ENCODE assay signal across 20 cellular contexts in genomic region chr7:1316086-1316485, GRCh38.
DNase-seq lines count a peak whose midpoint lies in the region; ATAC-seq and TF ChIP-seq lines count a peak whose summit lies in the region.
"Had no signal": no experiment of that assay in that cellular context is flagged by ENCODE, and none has a peak within 500 bp of the region (broad histone marks: within the 10 kb centered on the region; RNA-seq: fewer than 3 reads in every experiment).

No MANE protein-coding gene starts in this region.

- no peak overlapping the region for H3K9ac ChIP-seq in SK-N-SH

- TF ChIP-seq POLR2A in spleen (IDR thresholded peaks at IDR 0.05) (no peak), tibial nerve (IDR thresholded peaks at IDR 0.05) (no peak)

- H3K27me3 Mint-ChIP-seq in CD14-positive monocyte (ENCODE audit: low read depth in 3 of 3) (peaks cover 4 to 12% (median 7%) of the 10 kb centered on the region in 3 donors), nephron progenitor cell (ENCODE audit: low read depth, poor library complexity) (peaks cover 3% of the 10 kb centered on the region)
- H3K27me3 Mint-ChIP-seq: CD4-positive, CD25-positive, alpha-beta regulatory T cell had no signal

- H3K9me3 ChIP-seq in SK-N-SH (no peaks in the 10 kb centered on the region), spleen (peaks cover 0 to 9% (median 0%) of the 10 kb centered on the region in 8 donors), tibial nerve (peaks cover 0 to 18% (median 0%) of the 10 kb centered on the region in 4 donors)
- H3K9me3 ChIP-seq: A549, HAP-1 had no signal

- H3K36me3 ChIP-seq in SK-N-SH (replicated peaks in 1 of 2; ENCODE audit: control insufficient read depth in 1 of 2, insufficient read depth in 2 of 2, low read length in 1 of 2) (no peaks in the 10 kb centered on the region), spleen (no peaks in the 10 kb centered on the region), tibial nerve (no peaks in the 10 kb centered on the region)
- H3K36me3 ChIP-seq: HAP-1 had no signal

- 32% methylated on average over 10 of the region's 10 CpGs for WGBS in SK-N-SH (ENCODE audit: low lambda C conversion rate)
- WGBS in spleen, 5 donors = 71 to 78% (median 73%) methylated on average over 10 of the region's 10 CpGs
- WGBS in tibial nerve, 2 donors = 70 to 71% methylated on average over 10 of the region's 10 CpGs

- H3K27me3 ChIP-seq in SK-N-SH (ENCODE audit: insufficient read depth) = peaks cover 84% of the 10 kb centered on the region
- peaks cover 0 to 49% (median 0%) of the 10 kb centered on the region in 7 donors for H3K27me3 ChIP-seq in spleen (replicated peaks in 1 of 7)
- H3K27me3 ChIP-seq in tibial nerve = peaks cover under 1 to 31% of the 10 kb centered on the region in 2 donors

- POLR2A ChIA-PET in SK-N-SH (lab: Yijun Ruan, JAX) = interaction anchor here (0.6 kb wide), 1 partner anchor 96 kb away, joined by 5 read pairs; no protein-coding TSS in a partner anchor

- no peaks in the 10 kb centered on the region for H4K20me1 ChIP-seq in SK-N-SH (ENCODE audit: insufficient read depth)

- intact Hi-C loops in CD14-positive monocyte (cut with micrococcal nuclease) (no loop called here), spleen (cut with DNase I; ENCODE audit: low total_unique reads) (no loop called here)

- no peak overlapping the region for H3K4me3 ChIP-seq in SK-N-SH (ENCODE audit: low read depth in 2 of 2, low read length in 1 of 2)
- no peak overlapping the region for H3K4me3 ChIP-seq in spleen
- no peak overlapping the region for H3K4me3 ChIP-seq in tibial nerve
- H3K4me3 ChIP-seq: A549, GM12878, HAP-1 had no signal

- TF ChIP-seq RAD21 in SK-N-SH (IDR thresholded peaks at IDR 0.05; ENCODE audit: low read length) = no peak

- TF ChIP-seq CTCF in SK-N-SH (IDR thresholded peaks at IDR 0.05) = no peak
- TF ChIP-seq CTCF in CD14-positive monocyte (IDR thresholded peaks at IDR 0.05) = no peak
- TF ChIP-seq CTCF in nephron progenitor cell (IDR thresholded peaks at IDR 0.05) = no peak
- TF ChIP-seq CTCF in spleen (IDR thresholded peaks at IDR 0.05 in 8 of 11, conservative IDR thresholded peaks at IDR 0.05 in 3 of 11) = no peak
- TF ChIP-seq CTCF in tibial nerve (IDR thresholded peaks at IDR 0.05) = no peak

- no peaks in the 10 kb centered on the region for H3K4me1 ChIP-seq in SK-N-SH (ENCODE audit: control insufficient read depth in 1 of 2, insufficient read depth in 2 of 2, low read depth in 1 of 2, low read length in 1 of 2)
- no peaks in the 10 kb centered on the region for H3K4me1 ChIP-seq in spleen
- peaks cover 0 to under 1% (median 0%) of the 10 kb centered on the region in 4 donors for H3K4me1 ChIP-seq in tibial nerve
- H3K4me1 ChIP-seq: A549, HAP-1 had no signal

- no peak overlapping the region for H3K4me2 ChIP-seq in SK-N-SH
- H3K4me2 ChIP-seq: A549 had no signal

- H3K4me3 Mint-ChIP-seq in CD14-positive monocyte (no peak overlapping the region), nephron progenitor cell (no peak overlapping the region)
- H3K4me3 Mint-ChIP-seq: CD4-positive, CD25-positive, alpha-beta regulatory T cell; CD8-positive, alpha-beta memory T cell had no signal

- no peaks in the 10 kb centered on the region for H3K79me2 ChIP-seq in SK-N-SH (ENCODE audit: insufficient read depth)

- ATAC-seq in SK-N-SH treated with all-trans-retinoic acid at 6 μM for 48 hours (no peak), HG02678 (IDR thresholded peaks at IDR 0.05; ENCODE audit: unreplicated experiment) (no peak)
- ATAC-seq: A549, GM12878 had no signal

- TF ChIP-seq EP300 in SK-N-SH (IDR thresholded peaks at IDR 0.05; ENCODE audit: borderline replicate concordance in 1 of 2, low read depth in 1 of 2, low read length in 1 of 2) (no peak), tibial nerve (IDR thresholded peaks at IDR 0.05) (no peak)

- H3K9me3 Mint-ChIP-seq in CD14-positive monocyte (peaks cover 0 to 8% (median 2%) of the 10 kb centered on the region in 7 donors), nephron progenitor cell (no peaks in the 10 kb centered on the region)
- H3K9me3 Mint-ChIP-seq: CD4-positive, CD25-positive, alpha-beta regulatory T cell; CD8-positive, alpha-beta memory T cell had no signal

- no peak overlapping the region for H3K27ac Mint-ChIP-seq in CD14-positive monocyte
- peak overlapping the region; percentile 26 for H3K27ac Mint-ChIP-seq in nephron progenitor cell
- H3K27ac Mint-ChIP-seq: CD4-positive, CD25-positive, alpha-beta regulatory T cell; CD8-positive, alpha-beta memory T cell had no signal

- H3K36me3 Mint-ChIP-seq in CD14-positive monocyte (no peaks in the 10 kb centered on the region), nephron progenitor cell (ENCODE audit: low read depth) (no peaks in the 10 kb centered on the region)
- H3K36me3 Mint-ChIP-seq: CD4-positive, CD25-positive, alpha-beta regulatory T cell; CD8-positive, alpha-beta memory T cell had no signal

- no peak overlapping the region for H2AFZ ChIP-seq in SK-N-SH (ENCODE audit: low read depth)

- H3K9me2 ChIP-seq in SK-N-SH = no peaks in the 10 kb centered on the region

- H3K27ac ChIP-seq in SK-N-SH (ENCODE audit: low read depth in 2 of 2, low read length in 1 of 2) (no peak overlapping the region), spleen (no peak overlapping the region), tibial nerve (no peak overlapping the region)
- H3K27ac ChIP-seq: 22Rv1, A549, HL-60 had no signal

- DNase-seq in SK-N-SH (peak; percentile 12), CD14-positive monocyte (ENCODE audit: low spot score) (peak; percentile 10), nephron progenitor cell (no peak), spleen (peak; percentile 33), tibial nerve (ENCODE audit: low spot score in 2 of 2) (no peak)
- DNase-seq: AML-193; CD4-positive, CD25-positive, alpha-beta regulatory T cell; COR-L47; DMS 273 treated with DMSO at 0.1 percent for 48 hours; DMS53; DND-41; EL had no signal

- no peaks in the 10 kb centered on the region for H3F3A ChIP-seq in SK-N-SH (replicated peaks; ENCODE audit: insufficient read depth)

- H3K4me1 Mint-ChIP-seq in CD14-positive monocyte (no peaks in the 10 kb centered on the region), nephron progenitor cell (peaks cover 48% of the 10 kb centered on the region)
- H3K4me1 Mint-ChIP-seq: CD4-positive, CD25-positive, alpha-beta regulatory T cell; CD8-positive, alpha-beta memory T cell had no signal

- CTCF ChIA-PET in SK-N-SH (lab: Yijun Ruan, JAX) = interaction anchor here (0.8 to 1.6 kb wide), 5 partner anchors 26 to 140 kb away, joined by 3 to 5 read pairs (median 3); no protein-coding TSS in a partner anchor

TF ChIP-seq in SK-N-SH, 30 proteins besides CTCF, POLR2A, EP300 and RAD21 (continues in another document):
- no peak for TF ChIP-seq MXI1 (IDR thresholded peaks at IDR 0.05; ENCODE audit: low read depth, low read length)
- TF ChIP-seq RCOR1 (IDR thresholded peaks at IDR 0.05; ENCODE audit: low read length) = no peak
- no peak for TF ChIP-seq MAX (IDR thresholded peaks at IDR 0.05; ENCODE audit: low read depth)
- TF ChIP-seq SMC3 (IDR thresholded peaks at IDR 0.05; ENCODE audit: low read depth, low read length) = no peak

TF ChIP-seq in SK-N-SH treated with all-trans-retinoic acid at 6 μM for 48 hours, 23 proteins besides CTCF, POLR2A, EP300 and RAD21 (continues in another document):
- no peak for TF ChIP-seq ZFP3 (CRISPR knock-in tag; IDR thresholded peaks at IDR 0.05)
- no peak for TF ChIP-seq PATZ1 (CRISPR knock-in tag; IDR thresholded peaks at IDR 0.05; ENCODE audit: borderline replicate concordance)
- TF ChIP-seq ZNF70 (CRISPR knock-in tag; IDR thresholded peaks at IDR 0.05) = no peak
- TF ChIP-seq POU6F1 (CRISPR knock-in tag; IDR thresholded peaks at IDR 0.05; ENCODE audit: borderline replicate concordance, low read depth) = no peak
- no peak for TF ChIP-seq ESRRG (CRISPR knock-in tag; IDR thresholded peaks at IDR 0.05)
- TF ChIP-seq OSR1 (CRISPR knock-in tag; IDR thresholded peaks at IDR 0.05) = no peak
- TF ChIP-seq GLIS3 (CRISPR knock-in tag; IDR thresholded peaks at IDR 0.05) = no peak
- TF ChIP-seq ZNF8 (CRISPR knock-in tag; IDR thresholded peaks at IDR 0.05) = no peak

Comparison
In these comparisons a context has a peak if more than half of its experiments do, and no peak if none do; other contexts are left out.
1. DNase-seq: peak in SK-N-SH (single experiment), CD14-positive monocyte (single experiment) and spleen (single experiment); none in nephron progenitor cell (single experiment) and tibial nerve (0 of 2).